ENCODE assay signal across 8 cellular contexts in genomic region chr17:60971515-60972369, GRCh38.
DNase-seq lines count a peak whose midpoint lies in the region; ATAC-seq and TF ChIP-seq lines count a peak whose summit lies in the region.

No MANE protein-coding gene starts in this region.

- no peak for ATAC-seq in HG02884 (IDR thresholded peaks at IDR 0.05; ENCODE audit: unreplicated experiment)

- H3K27ac ChIP-seq in 22Rv1: no peak overlapping the region
- H3K27ac ChIP-seq in coronary artery: no peak overlapping the region
- no peak overlapping the region for H3K27ac ChIP-seq in mesenchymal stem cell (ENCODE audit: low read length, poor library complexity, severe bottlenecking)

- no peak overlapping the region for H3K9ac ChIP-seq in mesenchymal stem cell (ENCODE audit: low read length)

- no peak overlapping the region for H3K23ac ChIP-seq in mesenchymal stem cell (ENCODE audit: low read length in 2 of 2)

- no peaks in the 10 kb centered on the region for H3K27me3 ChIP-seq in mesenchymal stem cell (ENCODE audit: control insufficient read depth in 1 of 2, insufficient read depth in 1 of 2, low read length in 2 of 2)

- H2BK120ac ChIP-seq in mesenchymal stem cell (ENCODE audit: low read depth, low read length): peak overlapping the region; percentile 3

- H3K4ac ChIP-seq in mesenchymal stem cell (ENCODE audit: low read depth in 1 of 2, low read length in 2 of 2): no peak overlapping the region

- no peaks in the 10 kb centered on the region for H3K4me1 ChIP-seq in mesenchymal stem cell (ENCODE audit: control insufficient read depth, insufficient read depth, low read depth, low read length)

- H2BK12ac ChIP-seq in mesenchymal stem cell (ENCODE audit: low read length in 2 of 2): no peak overlapping the region

- no peak for TF ChIP-seq POLR2A in NB4 (IDR thresholded peaks at IDR 0.05; ENCODE audit: extremely low read depth, insufficient read length)

- DNase-seq in GM12865 (ENCODE audit: low read depth) (peak; percentile 67), NB4 (ENCODE audit: low read depth) (peak; percentile 58), T follicular helper cell (ENCODE audit: low read depth) (peak; percentile 4), coronary artery (ENCODE audit: low spot score) (no peak), mesenchymal stem cell (peak; percentile 75), ureter (ENCODE audit: low spot score) (peak; percentile 50)

- H4K8ac ChIP-seq in mesenchymal stem cell (ENCODE audit: low read length): no peak overlapping the region

- no peaks in the 10 kb centered on the region for H3K36me3 ChIP-seq in mesenchymal stem cell (ENCODE audit: control insufficient read depth in 1 of 2, insufficient read depth in 2 of 2, low read depth in 1 of 2, low read length in 2 of 2)

- H2BK5ac ChIP-seq in mesenchymal stem cell (ENCODE audit: low read depth, low read length, poor library complexity, severe bottlenecking): no peak overlapping the region

- H3K14ac ChIP-seq in mesenchymal stem cell (ENCODE audit: low read length in 2 of 2): no peak overlapping the region

- peaks cover 30% of the 10 kb centered on the region for H3K9me3 ChIP-seq in mesenchymal stem cell (ENCODE audit: control insufficient read depth, low read length)

- H3K79me1 ChIP-seq in mesenchymal stem cell (replicated peaks; ENCODE audit: low read length, poor library complexity, severe bottlenecking): peaks cover 4% of the 10 kb centered on the region

- no peak overlapping the region for H3K4me2 ChIP-seq in mesenchymal stem cell (ENCODE audit: low read length, poor library complexity, severe bottlenecking)

- peak overlapping the region in 1 of 2 experiments; percentile 82 for H3K18ac ChIP-seq in mesenchymal stem cell (ENCODE audit: low read depth in 1 of 2, low read length in 2 of 2)

- peak; percentile 83 for TF ChIP-seq CTCF in 22Rv1 (IDR thresholded peaks at IDR 0.05)
- TF ChIP-seq CTCF in GM12865 (IDR thresholded peaks at IDR 0.05; ENCODE audit: insufficient read depth, low read depth, low read length, missing control alignments): peak; percentile 62
- peak; percentile 59 for TF ChIP-seq CTCF in NB4 (IDR thresholded peaks at IDR 0.05; ENCODE audit: low read depth, low read length)
- peak; percentile 25 for TF ChIP-seq CTCF in coronary artery (IDR thresholded peaks at IDR 0.05)

- no peak overlapping the region for H2AK5ac ChIP-seq in mesenchymal stem cell (ENCODE audit: low read length, severe bottlenecking)

- H2BK15ac ChIP-seq in mesenchymal stem cell (ENCODE audit: low read depth, poor library complexity, severe bottlenecking): no peak overlapping the region

- H4K91ac ChIP-seq in mesenchymal stem cell (ENCODE audit: low read length): no peak overlapping the region

- H2AFZ ChIP-seq in mesenchymal stem cell (ENCODE audit: low read depth, low read length): peak overlapping the region; percentile 19

- H3K4me3 ChIP-seq in GM12865 (ENCODE audit: low read depth, low read length) (no peak overlapping the region), NB4 (ENCODE audit: low read depth, low read length) (no peak overlapping the region), coronary artery (no peak overlapping the region), mesenchymal stem cell (ENCODE audit: insufficient read depth in 1 of 2, low read depth in 1 of 2, low read length in 2 of 2) (no peak overlapping the region)

- 50% methylated on average over 5 of the region's 6 CpGs for WGBS in mesenchymal stem cell

Comparison
In these comparisons a context has a peak if more than half of its experiments do, and no peak if none do; other contexts are left out.
1. CTCF ChIP-seq: peak in every context shown above with its lines; median percentile 83 in 22Rv1; 62 in GM12865; 59 in NB4; 25 in coronary artery.